8 cellular contexts compared by ENCODE assay signal in genomic region chr10:63515002-63515763, GRCh38. TPM values are rescaled to one million over a fixed set of nuclear protein-coding genes. Genes with fewer than 3 reads are reported as not detected.
DNase-seq lines count a peak whose midpoint lies in the region; ATAC-seq and TF ChIP-seq lines count a peak whose summit lies in the region.

No MANE protein-coding gene starts in this region.

- CTCF ChIA-PET in activated CD8-positive, alpha-beta memory T cell treated with anti-CD3 and anti-CD28 coated beads, Interleukin-2, amount 10 ng/mL, durations not matched to agents 7 days and 5 days (lab: Charles Lee), result interaction anchor here (1.0 to 2.4 kb wide), 5 partner anchors 10 to 114 kb away, joined by 3 to 10 read pairs (median 4); no protein-coding TSS in a partner anchor

- no peak for TF ChIP-seq CTCF in spleen (IDR thresholded peaks at IDR 0.05 in 8 of 11, conservative IDR thresholded peaks at IDR 0.05 in 3 of 11)

- H3K4me3 ChIP-seq in spleen, result no peak overlapping the region

- no peak overlapping the region for H3K4me3 Mint-ChIP-seq in activated CD8-positive, alpha-beta memory T cell treated with anti-CD3 and anti-CD28 coated beads, Interleukin-2, amount 10 ng/mL, durations not matched to agents 7 days and 5 days

- TF ChIP-seq POLR2A in spleen (IDR thresholded peaks at IDR 0.05), result no peak

- H3K36me3 ChIP-seq in spleen, result no peaks in the 10 kb centered on the region

- peaks cover 52% of the 10 kb centered on the region for H3K4me1 Mint-ChIP-seq in activated CD8-positive, alpha-beta memory T cell treated with anti-CD3 and anti-CD28 coated beads, Interleukin-2, amount 10 ng/mL, durations not matched to agents 7 days and 5 days

- peaks cover 11% of the 10 kb centered on the region for H3K9me3 Mint-ChIP-seq in activated CD8-positive, alpha-beta memory T cell treated with anti-CD3 and anti-CD28 coated beads, Interleukin-2, amount 10 ng/mL, durations not matched to agents 7 days and 5 days (ENCODE audit: low read depth)

- intact Hi-C loops in spleen (cut with DNase I; ENCODE audit: low total_unique reads), result no loop called here

- 34 to 43% (median 36%) methylated on average over 5 of the region's 5 CpGs for WGBS in spleen, 5 donors

- peaks cover 0 to 8% (median 4%) of the 10 kb centered on the region in 8 donors for H3K9me3 ChIP-seq in spleen

- no peak for DNase-seq in activated CD8-positive, alpha-beta memory T cell treated with anti-CD3 and anti-CD28 coated beads, Interleukin-2, amount 10 ng/mL, durations not matched to agents 7 days and 5 days
- DNase-seq in activated CD8-positive, alpha-beta memory T cell treated with anti-CD3 and anti-CD28 coated beads for 24 hours, result no peak
- peak; percentile 14 to 76 for DNase-seq in SW 1271 (lab: John Stamatoyannopoulos, UW)
- DNase-seq in fibroblast of gingiva (ENCODE audit: low read depth), result peak; percentile 27
- DNase-seq in spleen, result no peak
- DNase-seq in NCI-H2081 (lab: John Stamatoyannopoulos, UW), result no peak
- DNase-seq in SW480 (ENCODE audit: low spot score), result no peak

- H3K4me1 ChIP-seq in spleen, result peaks cover 20 to 57% (median 42%) of the 10 kb centered on the region in 6 donors

- H3K36me3 Mint-ChIP-seq in activated CD8-positive, alpha-beta memory T cell treated with anti-CD3 and anti-CD28 coated beads, Interleukin-2, amount 10 ng/mL, durations not matched to agents 7 days and 5 days, result peaks cover 38% of the 10 kb centered on the region

- H3K27me3 ChIP-seq in spleen (replicated peaks in 1 of 7), result no peaks in the 10 kb centered on the region

- H3K27me3 Mint-ChIP-seq in activated CD8-positive, alpha-beta memory T cell treated with anti-CD3 and anti-CD28 coated beads, Interleukin-2, amount 10 ng/mL, durations not matched to agents 7 days and 5 days, result no peaks in the 10 kb centered on the region

- H3K27ac ChIP-seq in spleen, result peak overlapping the region in 5 of 8 donors; percentile 20 to 66 (median 55)

- ATAC-seq in activated CD8-positive, alpha-beta memory T cell treated with anti-CD3 and anti-CD28 coated beads, Interleukin-2, amount 10 ng/mL, durations not matched to agents 7 days and 5 days, result peak; percentile 47
- no peak for ATAC-seq in GM18498 (IDR thresholded peaks at IDR 0.05; ENCODE audit: unreplicated experiment)

- peak overlapping the region; percentile 47 for H3K27ac Mint-ChIP-seq in activated CD8-positive, alpha-beta memory T cell treated with anti-CD3 and anti-CD28 coated beads, Interleukin-2, amount 10 ng/mL, durations not matched to agents 7 days and 5 days

RNA-seq across cellular contexts. Expression of gene REEP3, which starts 6.0 kb away (rescaled TPM):
- 10 to 100 TPM; 23.4 to 27.2 TPM for total RNA-seq in activated CD8-positive, alpha-beta memory T cell treated with anti-CD3 and anti-CD28 coated beads, Interleukin-2, amount 10 ng/mL, durations not matched to agents 7 days and 5 days
- 10 to 100 TPM; 17.1 to 46.5 (median 29.1) TPM for total RNA-seq in spleen
- polyA plus RNA-seq in spleen, result 1 to 10 TPM; 4.0 to 5.5 (median 5.2) TPM

RNA-seq across cellular contexts. Expression of gene JMJD1C, which starts 49.4 kb away (rescaled TPM):
- 10 to 100 TPM; 55.7 to 87.6 TPM for total RNA-seq in activated CD8-positive, alpha-beta memory T cell treated with anti-CD3 and anti-CD28 coated beads, Interleukin-2, amount 10 ng/mL, durations not matched to agents 7 days and 5 days
- total RNA-seq in spleen, result 100 to 1,000 TPM; 125 to 272 (median 162) TPM
- 10 to 100 TPM; 54.3 to 79.5 (median 62.8) TPM for polyA plus RNA-seq in spleen

Comparison
In these comparisons a context has a peak if more than half of its experiments do, and no peak if none do; other contexts are left out.
1. DNase-seq: peak in SW 1271 (2 of 2) and fibroblast of gingiva (single experiment); none in activated CD8-positive, alpha-beta memory T cell treated with anti-CD3 and anti-CD28 coated beads, Interleukin-2, amount 10 ng/mL, durations not matched to agents 7 days and 5 days (single experiment), activated CD8-positive, alpha-beta memory T cell treated with anti-CD3 and anti-CD28 coated beads for 24 hours (single experiment), spleen (single experiment), NCI-H2081 (0 of 2) and SW480 (single experiment).